In the genomic region with DNA sequence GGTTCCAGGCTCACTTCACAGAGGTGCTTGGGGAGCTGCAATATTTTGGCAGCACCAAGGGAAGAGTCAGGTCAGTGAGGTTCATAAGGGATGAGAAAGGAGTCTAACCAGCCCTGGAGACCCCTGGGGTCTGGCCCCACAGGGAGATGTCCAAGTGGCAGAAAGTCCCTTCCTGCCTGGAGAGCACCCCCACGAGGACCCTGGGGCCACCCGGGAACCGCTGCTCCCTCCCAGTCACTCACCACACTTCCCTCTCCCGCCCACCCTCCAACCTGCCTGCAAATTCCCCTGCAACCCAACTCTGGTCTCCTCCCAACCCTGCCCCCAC, we compare ENCODE assay signal across 11 cellular contexts. TPM values are rescaled to one million over a fixed set of nuclear protein-coding genes. Genes with fewer than 3 reads are reported as not detected.
DNase-seq lines count a peak whose midpoint lies in the region; ATAC-seq and TF ChIP-seq lines count a peak whose summit lies in the region.
"Had no signal": no experiment of that assay in that cellular context is flagged by ENCODE, and none has a peak within 500 bp of the region (broad histone marks: within the 10 kb centered on the region; RNA-seq: fewer than 3 reads in every experiment).

No MANE protein-coding gene starts in this region.

- no peak for DNase-seq in activated CD8-positive, alpha-beta memory T cell treated with anti-CD3 and anti-CD28 coated beads, Interleukin-2, amount 10 ng/mL, durations not matched to agents 7 days and 5 days
- DNase-seq in activated CD8-positive, alpha-beta memory T cell treated with anti-CD3 and anti-CD28 coated beads for 24 hours = no peak
- no peak for DNase-seq in stomach
- DNase-seq: NCI-H1048 had no signal

- ATAC-seq in activated CD8-positive, alpha-beta memory T cell treated with anti-CD3 and anti-CD28 coated beads, Interleukin-2, amount 10 ng/mL, durations not matched to agents 7 days and 5 days = no peak
- ATAC-seq in GM19397 (IDR thresholded peaks at IDR 0.05; ENCODE audit: unreplicated experiment) = no peak
- ATAC-seq in HG02973 (IDR thresholded peaks at IDR 0.05; ENCODE audit: unreplicated experiment) = no peak
- ATAC-seq in HG03025 (IDR thresholded peaks at IDR 0.05; ENCODE audit: low FRiP score, unreplicated experiment) = no peak

- TF ChIP-seq CTCF in WI38 (IDR thresholded peaks at IDR 0.05; ENCODE audit: low read depth, low read length) (no peak), stomach (IDR thresholded peaks at IDR 0.05) (no peak)

- H3K27ac ChIP-seq in stomach = peak overlapping the region in 4 of 5 donors; percentile 27 to 70 (median 51)

- H3K27ac Mint-ChIP-seq in activated CD8-positive, alpha-beta memory T cell treated with anti-CD3 and anti-CD28 coated beads, Interleukin-2, amount 10 ng/mL, durations not matched to agents 7 days and 5 days = peak overlapping the region; percentile 93
- H3K27ac Mint-ChIP-seq: brain had no signal

- 6 to 36% (median 14%) methylated on average over 4 of the region's 4 CpGs for WGBS in stomach, 5 donors

- H3K27me3 Mint-ChIP-seq in activated CD8-positive, alpha-beta memory T cell treated with anti-CD3 and anti-CD28 coated beads, Interleukin-2, amount 10 ng/mL, durations not matched to agents 7 days and 5 days = no peaks in the 10 kb centered on the region

- H3K4me1 ChIP-seq in iPS-15b (ENCODE audit: control insufficient read depth, insufficient read depth, low read length) (peaks cover 9% of the 10 kb centered on the region), stomach (peaks cover 18 to 71% (median 31%) of the 10 kb centered on the region in 4 donors)

- TF ChIP-seq POLR2A in stomach (IDR thresholded peaks at IDR 0.05) = no peak

- H3K9me3 ChIP-seq in iPS-15b (ENCODE audit: control insufficient read depth, insufficient read depth, low read length) (no peaks in the 10 kb centered on the region), stomach (peaks cover 0 to 5% (median 0%) of the 10 kb centered on the region in 4 donors)

- no peaks in the 10 kb centered on the region for H3K36me3 ChIP-seq in iPS-15b (ENCODE audit: control insufficient read depth, insufficient read depth, low read length)
- H3K36me3 ChIP-seq in stomach = no peaks in the 10 kb centered on the region

- H3K9ac ChIP-seq in iPS-15b (ENCODE audit: low read depth, low read length) = no peak overlapping the region

- peak overlapping the region; percentile 72 for H3K4me3 Mint-ChIP-seq in activated CD8-positive, alpha-beta memory T cell treated with anti-CD3 and anti-CD28 coated beads, Interleukin-2, amount 10 ng/mL, durations not matched to agents 7 days and 5 days
- H3K4me3 Mint-ChIP-seq: brain had no signal

- H3K4me1 Mint-ChIP-seq in activated CD8-positive, alpha-beta memory T cell treated with anti-CD3 and anti-CD28 coated beads, Interleukin-2, amount 10 ng/mL, durations not matched to agents 7 days and 5 days = peaks cover 78% of the 10 kb centered on the region

- CTCF ChIA-PET in activated CD8-positive, alpha-beta memory T cell treated with anti-CD3 and anti-CD28 coated beads, Interleukin-2, amount 10 ng/mL, durations not matched to agents 7 days and 5 days (lab: Charles Lee) = interaction anchor here (0.8 to 10.9 kb wide), 14 partner anchors 11 to 225 kb away, joined by 3 to 185 read pairs (median 4); a partner anchor contains a TSS

- H3K4me3 ChIP-seq in WI38 (ENCODE audit: low read depth, low read length) = peak overlapping the region; percentile 29; the same call in 1 of the 2 replicates
- peak overlapping the region; percentile 26 for H3K4me3 ChIP-seq in iPS-15b (ENCODE audit: low read depth, low read length)
- peak overlapping the region in 2 of 4 donors; percentile 1 to 12 for H3K4me3 ChIP-seq in stomach
- H3K4me3 ChIP-seq: lung had no signal

- peaks cover 7% of the 10 kb centered on the region for H3K36me3 Mint-ChIP-seq in activated CD8-positive, alpha-beta memory T cell treated with anti-CD3 and anti-CD28 coated beads, Interleukin-2, amount 10 ng/mL, durations not matched to agents 7 days and 5 days
- H3K36me3 Mint-ChIP-seq: brain had no signal

- TF ChIP-seq EP300 in stomach (IDR thresholded peaks at IDR 0.05) = no peak

- H3K9me3 Mint-ChIP-seq in activated CD8-positive, alpha-beta memory T cell treated with anti-CD3 and anti-CD28 coated beads, Interleukin-2, amount 10 ng/mL, durations not matched to agents 7 days and 5 days (ENCODE audit: low read depth) = no peaks in the 10 kb centered on the region

- peaks cover 43% of the 10 kb centered on the region for H3K27me3 ChIP-seq in iPS-15b (ENCODE audit: control insufficient read depth, insufficient read depth, low read length)
- peaks cover 0 to 70% (median 38%) of the 10 kb centered on the region in 3 donors for H3K27me3 ChIP-seq in stomach

- intact Hi-C loops in stomach (cut with DNase I; ENCODE audit: low total_unique reads) = no loop called here

RNA-seq across cellular contexts. Expression of a gene that starts 6.5 kb away (rescaled TPM):
- 100 to 1,000 TPM; 336 to 372 TPM for total RNA-seq in activated CD8-positive, alpha-beta memory T cell treated with anti-CD3 and anti-CD28 coated beads, Interleukin-2, amount 10 ng/mL, durations not matched to agents 7 days and 5 days
- total RNA-seq in stomach = 10 to 100 TPM in 3 of 5 donors, 1 to 10 TPM in 2; 3.5 to 72.2 (median 14.2) TPM
- polyA plus RNA-seq in stomach = 10 to 100 TPM in 2 of 3 donors, 1 to 10 TPM in 1; 6.7 to 25.3 (median 24.1) TPM

RNA-seq across cellular contexts. Expression of a gene that starts 12.6 kb away (rescaled TPM):
- total RNA-seq in activated CD8-positive, alpha-beta memory T cell treated with anti-CD3 and anti-CD28 coated beads, Interleukin-2, amount 10 ng/mL, durations not matched to agents 7 days and 5 days = 10 to 100 TPM; 56.8 to 62.9 TPM
- total RNA-seq in stomach = 10 to 100 TPM in 3 of 5 donors, 1 to 10 TPM in 2; 5.4 to 83.4 (median 13.4) TPM
- polyA plus RNA-seq in stomach = 10 to 100 TPM; 19.9 to 37.0 (median 24.4) TPM

RNA-seq across cellular contexts. Expression of a gene that starts 53.7 kb away (rescaled TPM):
- total RNA-seq in activated CD8-positive, alpha-beta memory T cell treated with anti-CD3 and anti-CD28 coated beads, Interleukin-2, amount 10 ng/mL, durations not matched to agents 7 days and 5 days = 10 to 100 TPM; 46.0 to 49.9 TPM
- 100 to 1,000 TPM in 4 of 5 donors, 10 to 100 TPM in 1; 85.7 to 253 (median 164) TPM for total RNA-seq in stomach
- polyA plus RNA-seq in stomach = 10 to 100 TPM; 61.3 to 96.3 (median 75.8) TPM

Comparison
In these comparisons a context has a peak if more than half of its experiments do, and no peak if none do; other contexts are left out.
1. RNA of a gene that starts 6.5 kb away (total RNA-seq): 336 to 372 TPM in activated CD8-positive, alpha-beta memory T cell treated with anti-CD3 and anti-CD28 coated beads, Interleukin-2, amount 10 ng/mL, durations not matched to agents 7 days and 5 days; 3.5 to 72.2 TPM in stomach; every median in the first group is over 4 times any median in the second.